26 cellular contexts compared by ENCODE assay signal in the genomic region with DNA sequence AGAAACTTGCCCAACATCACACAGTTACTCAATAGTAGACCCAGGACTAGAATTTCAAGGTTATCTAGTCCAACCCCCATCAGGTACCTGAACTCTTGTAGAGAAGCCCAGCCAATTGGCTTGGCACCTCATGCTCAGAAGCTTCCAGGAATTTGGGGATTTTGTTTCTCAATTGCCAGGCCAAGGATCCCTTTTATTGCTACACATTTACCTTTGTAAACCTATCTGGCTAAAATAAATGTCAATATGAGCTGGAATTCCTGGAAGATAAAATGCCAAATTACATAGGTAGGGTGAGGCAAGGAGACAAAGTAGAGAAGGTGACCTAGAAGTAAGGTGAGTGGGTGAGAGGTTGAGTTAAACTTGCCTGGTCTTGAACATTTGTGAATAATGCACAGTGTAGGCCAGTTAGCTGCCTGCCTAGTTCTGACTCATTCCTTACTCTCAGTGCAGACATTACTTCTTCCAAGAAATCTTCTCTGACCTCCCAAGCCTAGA. TPM values are rescaled to one million over a fixed set of nuclear protein-coding genes. Genes with fewer than 3 reads are reported as not detected.
DNase-seq lines count a peak whose midpoint lies in the region; ATAC-seq, FAIRE-seq and TF ChIP-seq lines count a peak whose summit lies in the region.
"Had no signal": no experiment of that assay in that cellular context is flagged by ENCODE, and none has a peak within 500 bp of the region (broad histone marks: within the 10 kb centered on the region; RNA-seq: fewer than 3 reads in every experiment).

No MANE protein-coding gene starts in this region.

- no peak overlapping the region for H4K12ac ChIP-seq in trophoblast cell (ENCODE audit: low read depth, low read length)

- DNase-seq in HepG2 (ENCODE audit: low spot score) (no peak), K562 (ENCODE audit: extremely low read depth in 1 of 4, low spot score in 3 of 4) (peak in 2 of 4 experiments; percentile 25 to 45), keratinocyte (ENCODE audit: low read depth, low spot score) (peak; percentile 66), trophoblast cell (no peak), SKM-1 treated with dmso at 0.1 percent for 144 hours (lab: John Stamatoyannopoulos, UW; ENCODE audit: unreplicated experiment) (no peak), GM19238 (ENCODE audit: insufficient read length, low spot score) (no peak)
- no peak for DNase-seq in activated CD8-positive, alpha-beta memory T cell treated with anti-CD3 and anti-CD28 coated beads for 24 hours
- DNase-seq: activated CD8-positive, alpha-beta T cell treated with anti-CD3 and anti-CD28 coated beads for 36 hours; activated gamma-delta T cell treated with Interleukin-2 at 50 U/mL for 16 hours; anterior cingulate cortex; Calu3; caudate nucleus; dermis blood vessel endothelial cell; GOT3; lower lobe of right lung; NCI-H1694; stimulated activated CD4-positive, alpha-beta T cell treated with anti-CD3 and anti-CD28 coated beads, Interleukin-2, amount 100 ng/mL, for 48 hours; stimulated activated naive CD4-positive, alpha-beta T cell; tibial artery had no signal

- intact Hi-C loops in HepG2 (cut with micrococcal nuclease; ENCODE audit: unreplicated experiment) (no loop called here), K562 (cut with micrococcal nuclease) (loop anchor here (5.0 kb wide), 1 partner anchor 56 kb away; no protein-coding TSS in a partner anchor)

- no peaks in the 10 kb centered on the region for H3K36me3 ChIP-seq in liver (ENCODE audit: control insufficient read depth in 4 of 4, insufficient read depth in 3 of 4, low read depth in 1 of 4, low read length in 3 of 4)
- H3K36me3 ChIP-seq in HepG2 (replicated peaks in 1 of 2; ENCODE audit: control insufficient read depth in 1 of 2, insufficient read depth in 2 of 2, low read length in 2 of 2), result no peaks in the 10 kb centered on the region
- no peaks in the 10 kb centered on the region for H3K36me3 ChIP-seq in K562 (ENCODE audit: control insufficient read depth, insufficient read depth, low read length)
- no peaks in the 10 kb centered on the region for H3K36me3 ChIP-seq in keratinocyte (ENCODE audit: control insufficient read depth in 2 of 2, extremely low read depth in 1 of 2, insufficient read depth in 2 of 2, low read length in 2 of 2)
- no peaks in the 10 kb centered on the region for H3K36me3 ChIP-seq in trophoblast cell (ENCODE audit: control insufficient read depth in 1 of 2, insufficient read depth in 2 of 2, low read length in 2 of 2)
- H3K36me3 ChIP-seq: BLaER1, lower lobe of right lung, tibial artery had no signal

- no peak for TF ChIP-seq CTCF in liver (IDR thresholded peaks at IDR 0.05; ENCODE audit: low read depth, low read length, missing input control)
- TF ChIP-seq CTCF in HepG2 (CRISPR knock-in tag; IDR thresholded peaks at IDR 0.05), result no peak
- TF ChIP-seq CTCF in K562 (IDR thresholded peaks at IDR 0.05 in 2 of 3, conservative IDR thresholded peaks at IDR 0.05 in 1 of 3; ENCODE audit: insufficient read depth in 2 of 3, low read depth in 1 of 3, low read length in 3 of 3), result no peak
- TF ChIP-seq CTCF in keratinocyte (optimal IDR thresholded peaks at IDR 0.05 in 1 of 3, IDR thresholded peaks at IDR 0.05 in 1 of 3, conservative IDR thresholded peaks at IDR 0.05 in 1 of 3; ENCODE audit: extremely low read depth in 1 of 3, insufficient read depth in 2 of 3, low read length in 3 of 3), result no peak

- H3K4me1 ChIP-seq in liver (ENCODE audit: control insufficient read depth in 4 of 4, insufficient read depth in 4 of 4, low read length in 3 of 4) (peaks cover 0 to 46% (median 21%) of the 10 kb centered on the region in 4 donors), HepG2 (ENCODE audit: insufficient read depth, low read length) (no peaks in the 10 kb centered on the region; the same call in 1 of the 2 replicates), K562 (replicated peaks in 1 of 2; ENCODE audit: control insufficient read depth in 2 of 2, insufficient read depth in 2 of 2, low read length in 2 of 2) (peaks cover 8 to 29% of the 10 kb centered on the region in 2 experiments), keratinocyte (ENCODE audit: control insufficient read depth, extremely low read depth, insufficient read depth, low read length) (peaks cover 28% of the 10 kb centered on the region), trophoblast cell (ENCODE audit: control insufficient read depth in 1 of 2, insufficient read depth in 2 of 2, low read length in 2 of 2) (no peaks in the 10 kb centered on the region)
- H3K4me1 ChIP-seq: BLaER1, lower lobe of right lung, tibial artery had no signal

- H3K4me3 ChIP-seq in liver (ENCODE audit: low read depth in 1 of 3, low read length in 3 of 3) (no peak overlapping the region), HepG2 (replicated peaks in 1 of 3; ENCODE audit: insufficient read depth in 1 of 3, low read depth in 2 of 3, low read length in 3 of 3) (no peak overlapping the region), K562 (no peak overlapping the region), keratinocyte (ENCODE audit: control insufficient read depth in 2 of 3, extremely low read depth in 1 of 3, insufficient read depth in 2 of 3, low read depth in 1 of 3, low read length in 3 of 3) (no peak overlapping the region), trophoblast cell (ENCODE audit: low read depth, low read length) (no peak overlapping the region)
- H3K4me3 ChIP-seq: BLaER1, hepatocyte, lower lobe of right lung, smooth muscle cell, tibial artery had no signal

- H4K8ac ChIP-seq in trophoblast cell (ENCODE audit: low read depth, low read length), result no peak overlapping the region

- H3K27ac ChIP-seq in liver (ENCODE audit: low read depth in 1 of 2, low read length in 2 of 2) (peak overlapping the region; percentile 57 to 75), HepG2 (ENCODE audit: extremely low read length, insufficient read depth, low read length) (no peak overlapping the region), K562 (ENCODE audit: extremely low read depth, low read depth, low read length) (peak overlapping the region; percentile 9; the same call in 1 of the 3 replicates), keratinocyte (ENCODE audit: control insufficient read depth, insufficient read depth, low read length) (peak overlapping the region; percentile 1), trophoblast cell (ENCODE audit: low read depth, low read length) (no peak overlapping the region)
- H3K27ac ChIP-seq: BLaER1, hepatocyte, lower lobe of right lung, tibial artery had no signal

- CTCF ChIA-PET in HepG2 (lab: Yijun Ruan, JAX; ENCODE audit: low intra/inter-chr PET ratio, low total read pairs) (no interaction called here), K562 (lab: Yijun Ruan, JAX; ENCODE audit: low intra/inter-chr PET ratio) (no interaction called here)

- no peaks in the 10 kb centered on the region for H3K79me1 ChIP-seq in trophoblast cell (ENCODE audit: low read length)

- H2AK5ac ChIP-seq in trophoblast cell (ENCODE audit: low read length), result no peak overlapping the region

- H3K27me3 ChIP-seq in liver (ENCODE audit: control insufficient read depth in 4 of 4, insufficient read depth in 4 of 4, low read length in 3 of 4), result no peaks in the 10 kb centered on the region
- H3K27me3 ChIP-seq in HepG2 (ENCODE audit: control insufficient read depth in 1 of 2, insufficient read depth in 2 of 2, low read length in 2 of 2), result no peaks in the 10 kb centered on the region; a peak in 1 of 5 replicates
- no peaks in the 10 kb centered on the region for H3K27me3 ChIP-seq in K562 (ENCODE audit: control insufficient read depth in 2 of 2, insufficient read depth in 2 of 2, low read length in 2 of 2)
- H3K27me3 ChIP-seq in keratinocyte (ENCODE audit: control insufficient read depth, extremely low read depth, insufficient read depth, low read length), result no peaks in the 10 kb centered on the region
- no peaks in the 10 kb centered on the region for H3K27me3 ChIP-seq in trophoblast cell (ENCODE audit: insufficient read depth, low read length)
- H3K27me3 ChIP-seq: BLaER1, hepatocyte, tibial artery had no signal

- TF ChIP-seq RAD21 in liver (IDR thresholded peaks at IDR 0.05) (peak; percentile 65 to 69), HepG2 (CRISPR knock-in tag; IDR thresholded peaks at IDR 0.05) (no peak), K562 (CRISPR knock-in tag; conservative IDR thresholded peaks at IDR 0.05 in 1 of 2, IDR thresholded peaks at IDR 0.05 in 1 of 2) (no peak)

- no peak overlapping the region for H2AFZ ChIP-seq in HepG2 (ENCODE audit: low read length)
- peak overlapping the region; percentile 59; the same call in 1 of the 2 replicates for H2AFZ ChIP-seq in K562 (ENCODE audit: low read depth, low read length)
- no peak overlapping the region for H2AFZ ChIP-seq in keratinocyte (ENCODE audit: control insufficient read depth, low read length)
- no peak overlapping the region for H2AFZ ChIP-seq in trophoblast cell (ENCODE audit: insufficient read depth, low read length, poor library complexity)
- H2AFZ ChIP-seq: hepatocyte had no signal

- no peak for TF ChIP-seq POLR2A in HepG2 (IDR thresholded peaks at IDR 0.05; ENCODE audit: insufficient read depth in 1 of 2, low read depth in 2 of 2, low read length in 2 of 2)
- no peak for TF ChIP-seq POLR2A in K562 (conservative IDR thresholded peaks at IDR 0.05)

- H3K18ac ChIP-seq in trophoblast cell (ENCODE audit: low read length), result no peak overlapping the region

- H2BK120ac ChIP-seq in trophoblast cell (ENCODE audit: insufficient read depth, low read length, poor library complexity), result no peak overlapping the region

- POLR2A ChIA-PET in HepG2 (lab: Yijun Ruan, JAX) (no interaction called here), K562 (lab: Yijun Ruan, JAX) (interaction anchor here (1.2 to 1.3 kb wide), 2 partner anchors 17 to 19 kb away, joined by 3 read pairs; no protein-coding TSS in a partner anchor)

- TF ChIP-seq EP300 in HepG2 (IDR thresholded peaks at IDR 0.05; ENCODE audit: low read depth in 2 of 2, low read length in 2 of 2), result no peak
- no peak for TF ChIP-seq EP300 in HepG2 (CRISPR knock-in tag; IDR thresholded peaks at IDR 0.05; ENCODE audit: borderline replicate concordance)
- TF ChIP-seq EP300 in K562 (IDR thresholded peaks at IDR 0.05; ENCODE audit: low read length), result no peak

- dilution Hi-C loops in keratinocyte (cut with MboI; ENCODE audit: extremely low pct_ligation_motif_present, low sequenced_read_pairs), result no loop called here

- no peaks in the 10 kb centered on the region for H3K79me2 ChIP-seq in HepG2 (ENCODE audit: insufficient read depth, low read length)
- H3K79me2 ChIP-seq in K562 (ENCODE audit: control insufficient read depth, insufficient read depth, low read length), result no peaks in the 10 kb centered on the region
- no peaks in the 10 kb centered on the region for H3K79me2 ChIP-seq in keratinocyte (ENCODE audit: control insufficient read depth, insufficient read depth, low read length)
- no peaks in the 10 kb centered on the region for H3K79me2 ChIP-seq in trophoblast cell (ENCODE audit: control insufficient read depth, insufficient read depth, low read length, poor library complexity)
- H3K79me2 ChIP-seq: hepatocyte had no signal

- no peak overlapping the region for H3K4ac ChIP-seq in trophoblast cell (ENCODE audit: low read depth, low read length)

- peaks cover 0 to 13% (median 5%) of the 10 kb centered on the region in 4 donors for H3K9me3 ChIP-seq in liver (ENCODE audit: control insufficient read depth in 4 of 4, low read length in 3 of 4)
- no peaks in the 10 kb centered on the region for H3K9me3 ChIP-seq in HepG2 (ENCODE audit: low read length)
- H3K9me3 ChIP-seq in K562 (replicated peaks; ENCODE audit: control insufficient read depth, insufficient read depth, low read depth, low read length), result no peaks in the 10 kb centered on the region
- peaks cover 3% of the 10 kb centered on the region for H3K9me3 ChIP-seq in keratinocyte (ENCODE audit: control insufficient read depth, low read depth, low read length)
- H3K9me3 ChIP-seq in trophoblast cell (ENCODE audit: insufficient read depth, low read depth, low read length), result peaks cover 26% of the 10 kb centered on the region

- H3K4me2 ChIP-seq in HepG2 (ENCODE audit: low read depth, low read length) (no peak overlapping the region), K562 (ENCODE audit: insufficient read depth, low read length) (no peak overlapping the region), keratinocyte (ENCODE audit: control insufficient read depth, extremely low read depth, insufficient read depth, low read depth, low read length) (peak overlapping the region; percentile 44), trophoblast cell (ENCODE audit: low read length) (no peak overlapping the region)
- H3K4me2 ChIP-seq: BLaER1, hepatocyte, smooth muscle cell had no signal

- H3K9me1 ChIP-seq in K562 (ENCODE audit: control insufficient read depth, insufficient read depth, low read length), result no peaks in the 10 kb centered on the region
- no peaks in the 10 kb centered on the region for H3K9me1 ChIP-seq in keratinocyte (ENCODE audit: control insufficient read depth, extremely low read depth, insufficient read depth, low read length)

- BruUV-seq in HepG2 (replicated peaks; lab: Mats Ljungman, UMichigan) (no TSS peak), K562 (replicated peaks; lab: Mats Ljungman, UMichigan) (no TSS peak)

- ATAC-seq in HepG2 (no peak), K562 (peak; percentile 71)
- ATAC-seq: activated CD8-positive, alpha-beta T cell treated with anti-CD3 and anti-CD28 coated beads for 36 hours; lower lobe of right lung; Right ventricle myocardium inferior had no signal

- H4K20me1 ChIP-seq in HepG2 (ENCODE audit: insufficient read depth, low read length) (no peaks in the 10 kb centered on the region), K562 (replicated peaks; ENCODE audit: control insufficient read depth, insufficient read depth, low read length) (no peaks in the 10 kb centered on the region), keratinocyte (ENCODE audit: control insufficient read depth, extremely low read depth, insufficient read depth, low read length) (no peaks in the 10 kb centered on the region)
- H4K20me1 ChIP-seq: BLaER1 had no signal

- no peak overlapping the region for H2BK12ac ChIP-seq in trophoblast cell (ENCODE audit: low read length)

- FAIRE-seq in HepG2 (lab: Jason Lieb, UNC) (no peak), K562 (lab: Jason Lieb, UNC) (peak; percentile 73), keratinocyte (lab: Jason Lieb, UNC) (peak; percentile 92)
- FAIRE-seq: A204.1, frontal cortex had no signal

- no peak overlapping the region for H3K14ac ChIP-seq in trophoblast cell (ENCODE audit: low read length)

- no peak overlapping the region for H3K9ac ChIP-seq in liver (ENCODE audit: low read depth in 1 of 2, low read length in 2 of 2)
- no peak overlapping the region for H3K9ac ChIP-seq in HepG2 (ENCODE audit: insufficient read depth, low read depth, low read length)
- no peak overlapping the region for H3K9ac ChIP-seq in K562 (ENCODE audit: insufficient read depth in 1 of 2, low read depth in 2 of 2, low read length in 2 of 2)
- no peak overlapping the region for H3K9ac ChIP-seq in keratinocyte (ENCODE audit: control insufficient read depth, extremely low read depth, insufficient read depth, low read length)
- no peak overlapping the region for H3K9ac ChIP-seq in trophoblast cell (ENCODE audit: low read length)
- H3K9ac ChIP-seq: BLaER1 had no signal

- H4K91ac ChIP-seq in trophoblast cell (ENCODE audit: low read depth, low read length), result no peak overlapping the region

- H2BK5ac ChIP-seq in trophoblast cell (ENCODE audit: low read depth, low read length, poor library complexity), result no peak overlapping the region

- no peak overlapping the region for H3K23ac ChIP-seq in trophoblast cell (ENCODE audit: low read length)

- in situ Hi-C loops in HepG2 (cut with HindIII; ENCODE audit: extremely low pct_ligation_motif_present, low pct_unique_long_range_greater_than_20kb) (no loop called here), K562 (cut with MboI) (no loop called here)

RNA-seq across cellular contexts. Expression of a gene that starts 36.3 kb away (rescaled TPM):
- not detected for total RNA-seq in liver
- polyA plus RNA-seq in liver, result not detected
- not detected in 2 replicates for total RNA-seq in HepG2 (2016; rRNA removed; fragmentation: Illumina TruSeq; extraction: Trizol)
- not detected in 2 replicates for total RNA-seq in HepG2 (2016; cell fraction: cytosol; rRNA removed; fragmentation: Illumina TruSeq; extraction: Trizol; ENCODE audit: low read depth)
- not detected in 2 replicates for total RNA-seq in HepG2 (2016; cell fraction: insoluble cytoplasmic fraction; rRNA removed; fragmentation: Illumina TruSeq; extraction: Trizol)
- not detected in 2 replicates for total RNA-seq in HepG2 (2016; cell fraction: membrane; rRNA removed; fragmentation: Illumina TruSeq; extraction: Trizol)
- total RNA-seq in HepG2 (2016; cell fraction: nucleus; rRNA removed; fragmentation: Illumina TruSeq; extraction: Trizol), result not detected in 2 replicates
- polyA plus RNA-seq in HepG2 (2011; rRNA removed), result 0.04 TPM in 1 of 2 replicates, not detected in the other
- not detected in 2 replicates for polyA plus RNA-seq in HepG2 (2011; cell fraction: cytosol; rRNA removed)
- polyA plus RNA-seq in HepG2 (2011; cell fraction: nucleus; rRNA removed), result 0.08 TPM in 1 of 2 replicates, not detected in the other
- not detected in 2 replicates for polyA plus RNA-seq in HepG2 (2012)
- polyA plus RNA-seq in HepG2 (2016; cell fraction: cytosol; fragmentation: Illumina TruSeq; extraction: Trizol; ENCODE audit: low read depth), result not detected in 2 replicates
- not detected in 2 replicates for polyA plus RNA-seq in HepG2 (2016; cell fraction: insoluble cytoplasmic fraction; fragmentation: Illumina TruSeq; extraction: Trizol; ENCODE audit: low read depth)
- not detected in 2 replicates for polyA plus RNA-seq in HepG2 (2016; cell fraction: membrane; fragmentation: Illumina TruSeq; extraction: Trizol; ENCODE audit: low read depth)
- not detected in 2 replicates for polyA plus RNA-seq in HepG2 (2016; cell fraction: nucleus; fragmentation: Illumina TruSeq; extraction: Trizol; ENCODE audit: insufficient read depth, low read depth)
- not detected in 2 replicates for polyA minus RNA-seq in HepG2 (2011; rRNA and poly(A)+ RNA removed; ENCODE audit: low replicate concordance)
- not detected in 2 replicates for polyA minus RNA-seq in HepG2 (2011; cell fraction: cytosol; rRNA and poly(A)+ RNA removed)
- not detected in 2 replicates for polyA minus RNA-seq in HepG2 (2011; cell fraction: nucleus; rRNA and poly(A)+ RNA removed)
- total RNA-seq in K562 (2011; cell fraction: chromatin; rRNA removed; ENCODE audit: low replicate concordance), result not detected in 2 replicates
- total RNA-seq in K562 (2011; cell fraction: nucleolus; rRNA removed), result not detected in 2 replicates
- total RNA-seq in K562 (2011; cell fraction: nucleoplasm; rRNA removed), result not detected in 2 replicates
- total RNA-seq in K562 (2014; rRNA removed), result 0.59 TPM in 1 of 2 replicates, not detected in the other
- not detected in 2 replicates for total RNA-seq in K562 (2014; rRNA removed; fragmentation: Illumina TruSeq; extraction: Trizol)
- not detected in 2 replicates for total RNA-seq in K562 (2015; rRNA removed; fragmentation: Illumina TruSeq; extraction: Trizol)
- total RNA-seq in K562 (2021), result not detected in 2 replicates
- polyA plus RNA-seq in K562 (2011; rRNA removed), result 0.05 TPM in 1 of 2 replicates, not detected in the other
- not detected in 2 replicates for polyA plus RNA-seq in K562 (2011; cell fraction: cytosol; rRNA removed)
- polyA plus RNA-seq in K562 (2011; cell fraction: nucleus; rRNA removed), result 0.24 TPM in 1 of 2 replicates, not detected in the other
- not detected in 2 replicates for polyA plus RNA-seq in K562 (2012)
- 0.06 TPM in 1 of 2 replicates, not detected in the other for polyA plus RNA-seq in K562 (2014; fragmentation: Illumina TruSeq; extraction: Trizol)
- polyA plus RNA-seq in K562 (2014; fragmentation: Nextera tagmentation; extraction: Ambion mirVana), result under 1 TPM in 1 of 2 experiments, not detected in 1; 0.04 TPM
- polyA plus RNA-seq in K562 (2014; rRNA removed), result 0.13 TPM in 1 of 2 replicates, not detected in the other
- polyA minus RNA-seq in K562 (2011; rRNA and poly(A)+ RNA removed), result not detected in 2 replicates
- polyA minus RNA-seq in K562 (2011; cell fraction: cytosol; rRNA and poly(A)+ RNA removed), result not detected in 2 replicates
- polyA minus RNA-seq in K562 (2011; cell fraction: nucleus; rRNA and poly(A)+ RNA removed), result not detected in 2 replicates
- polyA plus RNA-seq in keratinocyte, result 1.3 to 2.4 TPM (median 1.3 TPM) in 3 replicates
- polyA plus RNA-seq in keratinocyte (2011; ENCODE audit: low read depth), result 12.8 TPM
- polyA plus RNA-seq in keratinocyte (2011; cell fraction: cytosol; rRNA removed), result 0.34 and 0.73 TPM in 2 replicates
- 1.7 and 2.2 TPM in 2 replicates for polyA plus RNA-seq in keratinocyte (2011; cell fraction: nucleus; rRNA removed)
- 0.70 and 34.2 TPM in 2 replicates for polyA plus RNA-seq in keratinocyte (2012; ENCODE audit: low replicate concordance)
- 0.83 to 1.8 TPM (median 0.95 TPM) in 3 replicates for polyA minus RNA-seq in keratinocyte
- 1.5 TPM for polyA minus RNA-seq in keratinocyte (2011; cell fraction: cytosol; rRNA and poly(A)+ RNA removed)
- 0.78 and 1.3 TPM in 2 replicates for polyA minus RNA-seq in keratinocyte (2011; cell fraction: nucleus; rRNA and poly(A)+ RNA removed)
- polyA plus RNA-seq in trophoblast cell (2013), result 0.04 and 0.08 TPM in 2 replicates
- total RNA-seq: activated CD8-positive, alpha-beta T cell treated with anti-CD3 and anti-CD28 coated beads for 36 hours; Calu3; dermis blood vessel endothelial cell; hepatocyte; lower lobe of right lung; Right ventricle myocardium inferior had no signal
- polyA plus RNA-seq: hepatocyte had no signal

RNA-seq across cellular contexts. Expression of a gene that starts 59.5 kb away (rescaled TPM):
- 100 to 1,000 TPM in 1 of 2 donors, 10 to 100 TPM in 1; 12.9 to 382 TPM for total RNA-seq in liver
- polyA plus RNA-seq in liver, result 100 to 1,000 TPM; 187 to 251 TPM
- total RNA-seq in HepG2 (2016; rRNA removed; fragmentation: Illumina TruSeq; extraction: Trizol), result 0.07 and 0.13 TPM in 2 replicates
- total RNA-seq in HepG2 (2016; cell fraction: cytosol; rRNA removed; fragmentation: Illumina TruSeq; extraction: Trizol; ENCODE audit: low read depth), result not detected in 2 replicates
- total RNA-seq in HepG2 (2016; cell fraction: insoluble cytoplasmic fraction; rRNA removed; fragmentation: Illumina TruSeq; extraction: Trizol), result 0.09 and 0.22 TPM in 2 replicates
- total RNA-seq in HepG2 (2016; cell fraction: membrane; rRNA removed; fragmentation: Illumina TruSeq; extraction: Trizol), result 0.07 and 0.09 TPM in 2 replicates
- total RNA-seq in HepG2 (2016; cell fraction: nucleus; rRNA removed; fragmentation: Illumina TruSeq; extraction: Trizol), result 0.34 TPM in 1 of 2 replicates, not detected in the other
- polyA plus RNA-seq in HepG2 (2011; rRNA removed), result 0.05 TPM in 2 replicates
- 0.04 and 0.05 TPM in 2 replicates for polyA plus RNA-seq in HepG2 (2011; cell fraction: cytosol; rRNA removed)
- polyA plus RNA-seq in HepG2 (2011; cell fraction: nucleus; rRNA removed), result 0.23 and 0.26 TPM in 2 replicates
- polyA plus RNA-seq in HepG2 (2012), result 0.09 and 0.50 TPM in 2 replicates
- 0.09 TPM in 1 of 2 replicates, not detected in the other for polyA plus RNA-seq in HepG2 (2016; cell fraction: cytosol; fragmentation: Illumina TruSeq; extraction: Trizol; ENCODE audit: low read depth)
- polyA plus RNA-seq in HepG2 (2016; cell fraction: insoluble cytoplasmic fraction; fragmentation: Illumina TruSeq; extraction: Trizol; ENCODE audit: low read depth), result 0.19 TPM in 1 of 2 replicates, not detected in the other
- 0.08 and 0.13 TPM in 2 replicates for polyA plus RNA-seq in HepG2 (2016; cell fraction: membrane; fragmentation: Illumina TruSeq; extraction: Trizol; ENCODE audit: low read depth)
- 0.25 and 0.44 TPM in 2 replicates for polyA plus RNA-seq in HepG2 (2016; cell fraction: nucleus; fragmentation: Illumina TruSeq; extraction: Trizol; ENCODE audit: insufficient read depth, low read depth)
- polyA minus RNA-seq in HepG2 (2011; rRNA and poly(A)+ RNA removed; ENCODE audit: low replicate concordance), result 0.18 TPM in 1 of 2 replicates, not detected in the other
- polyA minus RNA-seq in HepG2 (2011; cell fraction: cytosol; rRNA and poly(A)+ RNA removed), result not detected in 2 replicates
- 0.13 and 0.37 TPM in 2 replicates for polyA minus RNA-seq in HepG2 (2011; cell fraction: nucleus; rRNA and poly(A)+ RNA removed)
- 3.0 and 3.8 TPM in 2 replicates for total RNA-seq in K562 (2011; cell fraction: chromatin; rRNA removed; ENCODE audit: low replicate concordance)
- total RNA-seq in K562 (2011; cell fraction: nucleolus; rRNA removed), result 1.2 and 2.4 TPM in 2 replicates
- 3.7 and 4.8 TPM in 2 replicates for total RNA-seq in K562 (2011; cell fraction: nucleoplasm; rRNA removed)
- total RNA-seq in K562 (2014; rRNA removed), result 0.20 and 0.23 TPM in 2 replicates
- total RNA-seq in K562 (2014; rRNA removed; fragmentation: Illumina TruSeq; extraction: Trizol), result 0.22 and 0.26 TPM in 2 replicates
- total RNA-seq in K562 (2015; rRNA removed; fragmentation: Illumina TruSeq; extraction: Trizol), result 0.11 TPM in 2 replicates
- total RNA-seq in K562 (2021), result 0.36 and 0.42 TPM in 2 replicates
- 0.26 and 0.62 TPM in 2 replicates for polyA plus RNA-seq in K562 (2011; rRNA removed)
- 0.04 and 0.28 TPM in 2 replicates for polyA plus RNA-seq in K562 (2011; cell fraction: cytosol; rRNA removed)
- polyA plus RNA-seq in K562 (2011; cell fraction: nucleus; rRNA removed), result 2.4 and 5.4 TPM in 2 replicates
- 0.14 and 0.47 TPM in 2 replicates for polyA plus RNA-seq in K562 (2012)
- 0.12 and 0.21 TPM in 2 replicates for polyA plus RNA-seq in K562 (2014; fragmentation: Illumina TruSeq; extraction: Trizol)
- under 1 TPM in 1 of 2 experiments, not detected in 1; 0.13 TPM for polyA plus RNA-seq in K562 (2014; fragmentation: Nextera tagmentation; extraction: Ambion mirVana)
- 0.24 and 0.52 TPM in 2 replicates for polyA plus RNA-seq in K562 (2014; rRNA removed)
- polyA minus RNA-seq in K562 (2011; rRNA and poly(A)+ RNA removed), result 0.11 and 0.48 TPM in 2 replicates
- not detected in 2 replicates for polyA minus RNA-seq in K562 (2011; cell fraction: cytosol; rRNA and poly(A)+ RNA removed)
- polyA minus RNA-seq in K562 (2011; cell fraction: nucleus; rRNA and poly(A)+ RNA removed), result 0.54 and 1.6 TPM in 2 replicates
- 0.10 to 0.30 TPM (median 0.21 TPM) in 3 replicates for polyA plus RNA-seq in keratinocyte
- 0.66 TPM for polyA plus RNA-seq in keratinocyte (2011; ENCODE audit: low read depth)
- 0.02 and 0.04 TPM in 2 replicates for polyA plus RNA-seq in keratinocyte (2011; cell fraction: cytosol; rRNA removed)
- 0.37 and 0.47 TPM in 2 replicates for polyA plus RNA-seq in keratinocyte (2011; cell fraction: nucleus; rRNA removed)
- 0.05 and 1.0 TPM in 2 replicates for polyA plus RNA-seq in keratinocyte (2012; ENCODE audit: low replicate concordance)
- 0.10 to 0.33 TPM in 2 of 3 replicates, not detected in the other for polyA minus RNA-seq in keratinocyte
- not detected for polyA minus RNA-seq in keratinocyte (2011; cell fraction: cytosol; rRNA and poly(A)+ RNA removed)
- 0.21 and 0.39 TPM in 2 replicates for polyA minus RNA-seq in keratinocyte (2011; cell fraction: nucleus; rRNA and poly(A)+ RNA removed)
- 0.12 and 0.17 TPM in 2 replicates for polyA plus RNA-seq in trophoblast cell (2013)
- total RNA-seq: Right ventricle myocardium inferior had no signal

Comparison
In these comparisons a context has a peak if more than half of its experiments do, and no peak if none do; other contexts are left out.
1. H3K27ac ChIP-seq: peak in liver (2 of 2), K562 (single experiment) and keratinocyte (single experiment); none in HepG2 (single experiment) and trophoblast cell (single experiment).
2. RNA of a gene that starts 59.5 kb away (polyA plus RNA-seq): 187 to 251 TPM in liver; 0.02 to 1.0 TPM in keratinocyte, 0.04 to 5.4 TPM in K562 and 0.04 to 0.50 TPM in HepG2; every median in the first group is over 10 times any median in the second.